ENCODE assay signal across 18 cellular contexts in the genomic region with DNA sequence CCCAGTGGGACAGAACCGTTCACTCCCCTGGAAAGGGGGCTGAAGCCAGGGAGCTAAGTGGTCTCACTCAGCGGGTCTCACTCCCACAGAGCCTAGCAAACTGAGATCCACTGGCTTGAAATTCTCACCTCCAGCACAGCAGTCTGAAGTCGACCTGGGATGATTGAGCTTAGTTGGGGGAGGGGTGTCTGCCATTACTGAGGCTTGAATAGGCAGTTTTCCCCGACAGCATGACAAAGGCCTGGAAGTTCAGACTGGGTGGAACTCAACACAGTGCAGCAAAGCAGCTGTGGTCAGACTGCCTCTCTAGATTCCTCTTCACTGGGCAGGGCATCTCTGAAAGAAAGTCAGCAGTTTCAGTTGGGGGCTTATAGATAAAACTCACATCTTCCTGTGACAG.
"Had no signal": no experiment of that assay in that cellular context is flagged by ENCODE, and none has a peak within 500 bp of the region (broad histone marks: within the 10 kb centered on the region; RNA-seq: fewer than 3 reads in every experiment).

No MANE protein-coding gene starts in this region.

- H3K27me3 ChIP-seq: esophagus squamous epithelium, pancreas, right lobe of liver, testis, tibial nerve had no signal

- H3K4me1 ChIP-seq: esophagus squamous epithelium, pancreas, psoas muscle, right lobe of liver, testis, tibial nerve had no signal

- H3K27me3 Mint-ChIP-seq: central memory CD8-positive, alpha-beta T cell; dendritic cell treated with granulocyte-macrophage colony-stimulating factor and Interleukin-4, amounts not matched to agents 40 ng/mL and 50 ng/mL, for 4 days; effector memory CD8-positive, alpha-beta T cell; naive thymus-derived CD8-positive, alpha-beta T cell; stimulated activated naive B cell treated with anti-CD40 and anti-IgM and Interleukin-4, amounts not matched to agents 10 μg/mL and 1 μg/mL and 100 μg/mL, for 72 hours; stimulated activated naive CD8-positive, alpha-beta T cell treated with anti-CD3 and anti-CD28 coated beads, Interleukin-15, amount 100 ng/mL, for 72 hours had no signal

- H3K27ac ChIP-seq: esophagus squamous epithelium, pancreas, psoas muscle, right lobe of liver, testis, tibial nerve had no signal

- H3K4me3 Mint-ChIP-seq: central memory CD8-positive, alpha-beta T cell; dendritic cell treated with granulocyte-macrophage colony-stimulating factor and Interleukin-4, amounts not matched to agents 40 ng/mL and 50 ng/mL, for 4 days; effector memory CD8-positive, alpha-beta T cell; naive thymus-derived CD8-positive, alpha-beta T cell; neural crest cell; stimulated activated naive B cell treated with anti-CD40 and anti-IgM and Interleukin-4, amounts not matched to agents 10 μg/mL and 1 μg/mL and 100 μg/mL, for 72 hours; stimulated activated naive CD8-positive, alpha-beta T cell treated with anti-CD3 and anti-CD28 coated beads, Interleukin-15, amount 100 ng/mL, for 72 hours had no signal

- H3K4me1 Mint-ChIP-seq: central memory CD8-positive, alpha-beta T cell; naive thymus-derived CD8-positive, alpha-beta T cell; neural crest cell; stimulated activated naive B cell treated with anti-CD40 and anti-IgM and Interleukin-4, amounts not matched to agents 10 μg/mL and 1 μg/mL and 100 μg/mL, for 72 hours; stimulated activated naive CD8-positive, alpha-beta T cell treated with anti-CD3 and anti-CD28 coated beads, Interleukin-15, amount 100 ng/mL, for 72 hours had no signal

- H3K9me3 ChIP-seq: esophagus squamous epithelium, pancreas, psoas muscle, right lobe of liver, testis had no signal

- H3K4me3 ChIP-seq: esophagus squamous epithelium, pancreas, psoas muscle, right lobe of liver, testis, tibial nerve had no signal

- H3K36me3 Mint-ChIP-seq: stimulated activated naive B cell treated with anti-CD40 and anti-IgM and Interleukin-4, amounts not matched to agents 10 μg/mL and 1 μg/mL and 100 μg/mL, for 72 hours had no signal

- H3K36me3 ChIP-seq: esophagus squamous epithelium, pancreas, right lobe of liver, tibial nerve had no signal

- FAIRE-seq: pancreas had no signal

- H3K9me3 Mint-ChIP-seq: neural crest cell had no signal

- DNase-seq: effector memory CD8-positive, alpha-beta T cell; esophagus squamous epithelium; foreskin fibroblast; kidney glomerular epithelial cell; naive thymus-derived CD8-positive, alpha-beta T cell; occipital lobe; pancreas; psoas muscle; retina; right lobe of liver; stimulated activated CD4-positive, alpha-beta T cell treated with anti-CD3 and anti-CD28 coated beads, Interleukin-4, amount 100 ng/mL, for 4 hours; stimulated activated naive B cell treated with anti-CD40 and anti-IgM and Interleukin-4, amounts not matched to agents 10 μg/mL and 1 μg/mL and 100 μg/mL, for 72 hours; stimulated activated naive CD8-positive, alpha-beta T cell treated with anti-CD3 and anti-CD28 coated beads, Interleukin-15, amount 100 ng/mL, for 72 hours; testis had no signal

- H3K27ac Mint-ChIP-seq: dendritic cell treated with granulocyte-macrophage colony-stimulating factor and Interleukin-4, amounts not matched to agents 40 ng/mL and 50 ng/mL, for 4 days; effector memory CD8-positive, alpha-beta T cell; naive thymus-derived CD8-positive, alpha-beta T cell; stimulated activated naive B cell treated with anti-CD40 and anti-IgM and Interleukin-4, amounts not matched to agents 10 μg/mL and 1 μg/mL and 100 μg/mL, for 72 hours had no signal

- ATAC-seq: effector memory CD8-positive, alpha-beta T cell; naive thymus-derived CD8-positive, alpha-beta T cell; pancreas; psoas muscle; right lobe of liver; stimulated activated naive B cell treated with anti-CD40 and anti-IgM and Interleukin-4, amounts not matched to agents 10 μg/mL and 1 μg/mL and 100 μg/mL, for 72 hours; stimulated activated naive CD8-positive, alpha-beta T cell treated with anti-CD3 and anti-CD28 coated beads, Interleukin-15, amount 100 ng/mL, for 72 hours had no signal
